Comparison of ENCODE assay signal across 31 cellular contexts in genomic region chr3:31181661-31182060, GRCh38.
"Had no signal": no experiment of that assay in that cellular context is flagged by ENCODE, and none has a peak within 500 bp of the region (broad histone marks: within the 10 kb centered on the region; RNA-seq: fewer than 3 reads in every experiment).

No MANE protein-coding gene starts in this region.

- DNase-seq: hypothalamus; immature natural killer cell; kidney; left colon; mesendoderm; naive B cell; natural killer cell; nephron progenitor cell; ovary; retina; right cardiac atrium; stimulated activated CD4-positive, alpha-beta T cell treated with anti-CD3 and anti-CD28 coated beads, Interleukin-12 subunit alpha, Interleukin-12 subunit beta, amount 100 ng/mL, for 4 hours; stimulated activated CD4-positive, alpha-beta T cell treated with anti-CD3 and anti-CD28 coated beads, Interleukin-15, amount 100 ng/mL, for 24 hours; stimulated activated CD4-positive, alpha-beta T cell treated with anti-CD3 and anti-CD28 coated beads, Interleukin-2, amount 100 ng/mL, for 24 hours; stimulated activated CD4-positive, alpha-beta T cell treated with anti-CD3 and anti-CD28 coated beads, Interleukin-4, amount 100 ng/mL, for 1 hour; stimulated activated naive CD4-positive, alpha-beta T cell; tibial artery; trophoblast cell; upper lobe of right lung; uterus had no signal

- H2AFZ ChIP-seq: neural progenitor cell had no signal

- H3K4me1 ChIP-seq: left lung, neural progenitor cell, prostate gland, upper lobe of right lung, uterus had no signal

- H3K9me3 Mint-ChIP-seq: stimulated activated naive CD8-positive, alpha-beta T cell treated with anti-CD3 and anti-CD28 coated beads, Interleukin-15, Interleukin-2, amounts not matched to agents 100 ng/mL and 50 ng/mL, for 24 hours had no signal

- H3K4me3 ChIP-seq: left lung, lung, neural progenitor cell, ovary, prostate gland, skin epidermis, suprapubic skin, thoracic aorta, tibial artery, upper lobe of right lung, uterus had no signal

- H3K9ac ChIP-seq: neural progenitor cell had no signal

- H3K4me2 ChIP-seq: neural progenitor cell had no signal

- H3K36me3 ChIP-seq: left lung, neural progenitor cell, ovary, prostate gland, suprapubic skin, thoracic aorta, tibial artery, upper lobe of right lung, uterus had no signal

- H3K27ac ChIP-seq: left lung, neural progenitor cell, ovary, prostate gland, skin epidermis, suprapubic skin, thoracic aorta, tibial artery, upper lobe of right lung, uterus had no signal

- H3K27me3 ChIP-seq: left lung, neural progenitor cell, ovary, suprapubic skin, tibial artery, upper lobe of right lung, uterus had no signal

- H3K27ac Mint-ChIP-seq: immature natural killer cell; mesothelial cell of epicardium; naive B cell; natural killer cell; nephron progenitor cell; neural progenitor cell; stimulated activated naive CD8-positive, alpha-beta T cell treated with anti-CD3 and anti-CD28 coated beads, Interleukin-15, Interleukin-2, amounts not matched to agents 100 ng/mL and 50 ng/mL, for 24 hours had no signal

- H3K9me3 ChIP-seq: left lung, ovary, prostate gland, suprapubic skin, thoracic aorta, tibial artery, upper lobe of right lung, uterus had no signal

- H3K4me3 Mint-ChIP-seq: immature natural killer cell; mesothelial cell of epicardium; naive B cell; natural killer cell; nephron progenitor cell; neural progenitor cell; stimulated activated naive CD8-positive, alpha-beta T cell treated with anti-CD3 and anti-CD28 coated beads, Interleukin-15, Interleukin-2, amounts not matched to agents 100 ng/mL and 50 ng/mL, for 24 hours had no signal

- H3K27me3 Mint-ChIP-seq: naive B cell; stimulated activated naive CD8-positive, alpha-beta T cell treated with anti-CD3 and anti-CD28 coated beads, Interleukin-15, Interleukin-2, amounts not matched to agents 100 ng/mL and 50 ng/mL, for 24 hours had no signal

- H3K36me3 Mint-ChIP-seq: immature natural killer cell, naive B cell, natural killer cell, neural progenitor cell had no signal

- ATAC-seq: left colon, left lung, natural killer cell, right cardiac atrium, sciatic nerve, upper lobe of right lung had no signal

- FAIRE-seq: islet of Langerhans, kidney had no signal
